Comparison of ENCODE assay signal across 9 cellular contexts in genomic region chr2:10452334-10452733, GRCh38. TPM values are rescaled to one million over a fixed set of nuclear protein-coding genes. Genes with fewer than 3 reads are reported as not detected.
DNase-seq lines count a peak whose midpoint lies in the region; ATAC-seq, FAIRE-seq and TF ChIP-seq lines count a peak whose summit lies in the region.
"Had no signal": no experiment of that assay in that cellular context is flagged by ENCODE, and none has a peak within 500 bp of the region (broad histone marks: within the 10 kb centered on the region; RNA-seq: fewer than 3 reads in every experiment).

No MANE protein-coding gene starts in this region.

- H3K27ac ChIP-seq in osteoblast (ENCODE audit: low read depth, low read length), result peak overlapping the region; percentile 87

- H3K4me1 ChIP-seq in osteoblast (ENCODE audit: insufficient read depth, low read length), result peaks cover 26% of the 10 kb centered on the region

- H4K20me1 ChIP-seq in osteoblast (ENCODE audit: insufficient read depth, low read length), result peaks cover 2% of the 10 kb centered on the region

- H3K4me2 ChIP-seq in osteoblast (ENCODE audit: insufficient read depth, low read length), result no peak overlapping the region

- peak; percentile 58 for DNase-seq in DMS53 treated with DMSO at 0.1 percent for 48 hours (lab: John Stamatoyannopoulos, UW; ENCODE audit: unreplicated experiment)
- peak; percentile 11 for DNase-seq in NCI-H2107 (lab: John Stamatoyannopoulos, UW)
- peak; percentile 98 for DNase-seq in bronchial epithelial cell (ENCODE audit: low read depth)
- peak; percentile 97 for DNase-seq in osteoblast (ENCODE audit: insufficient read length, low spot score, missing footprints)
- no peak for DNase-seq in NCI-H1436 treated with DMSO at 0.1 percent for 48 hours (lab: John Stamatoyannopoulos, UW)
- DNase-seq in activated CD4-positive, alpha-beta T cell treated with anti-CD3 and anti-CD28 coated beads, Interleukin-2, amount 10 ng/mL, durations not matched to agents 7 days and 5 days, result no peak
- no peak for DNase-seq in ecto neural progenitor cell (ENCODE audit: low spot score)

- H3K9me3 ChIP-seq in osteoblast (ENCODE audit: low read depth, low read length), result no peaks in the 10 kb centered on the region

- no peaks in the 10 kb centered on the region for H3K27me3 ChIP-seq in bronchial epithelial cell (ENCODE audit: control insufficient read depth, insufficient read depth, low read length)
- no peaks in the 10 kb centered on the region for H3K27me3 ChIP-seq in osteoblast (ENCODE audit: insufficient read depth, low read length)

- H3K27me3 Mint-ChIP-seq in activated CD4-positive, alpha-beta T cell treated with anti-CD3 and anti-CD28 coated beads, Interleukin-2, amount 10 ng/mL, durations not matched to agents 7 days and 5 days, result no peaks in the 10 kb centered on the region

- H3K36me3 ChIP-seq in bronchial epithelial cell (ENCODE audit: control insufficient read depth, insufficient read depth, low read length), result no peaks in the 10 kb centered on the region
- H3K36me3 ChIP-seq in osteoblast (ENCODE audit: insufficient read depth, low read length), result no peaks in the 10 kb centered on the region

- FAIRE-seq in bronchial epithelial cell (lab: Jason Lieb, UNC), result no peak
- FAIRE-seq: GM18507 had no signal

- no peak overlapping the region for H3K4me3 Mint-ChIP-seq in activated CD4-positive, alpha-beta T cell treated with anti-CD3 and anti-CD28 coated beads, Interleukin-2, amount 10 ng/mL, durations not matched to agents 7 days and 5 days

- H2AFZ ChIP-seq in osteoblast (ENCODE audit: low read length), result peak overlapping the region; percentile 53

- H3K27ac Mint-ChIP-seq in activated CD4-positive, alpha-beta T cell treated with anti-CD3 and anti-CD28 coated beads, Interleukin-2, amount 10 ng/mL, durations not matched to agents 7 days and 5 days, result no peak overlapping the region

- H3K4me3 ChIP-seq in bronchial epithelial cell (ENCODE audit: low read depth, low read length), result no peak overlapping the region
- H3K4me3 ChIP-seq in osteoblast (ENCODE audit: insufficient read depth, low read length), result no peak overlapping the region

- H3K79me2 ChIP-seq in osteoblast (ENCODE audit: insufficient read depth, low read length), result peaks cover 11% of the 10 kb centered on the region

- CTCF ChIA-PET in activated CD4-positive, alpha-beta T cell treated with anti-CD3 and anti-CD28 coated beads, Interleukin-2, amount 10 ng/mL, durations not matched to agents 7 days and 5 days (lab: Charles Lee), result interaction anchor here (1.0 to 1.4 kb wide), 4 partner anchors 17 to 151 kb away, joined by 3 to 5 read pairs (median 3); no protein-coding TSS in a partner anchor

- POLR2A ChIA-PET in activated CD4-positive, alpha-beta T cell treated with anti-CD3 and anti-CD28 coated beads, Interleukin-2, amount 10 ng/mL, durations not matched to agents 7 days and 5 days (lab: Charles Lee), result no interaction called here

- ATAC-seq in HG03457 (IDR thresholded peaks at IDR 0.05; ENCODE audit: unreplicated experiment), result no peak

- H3K9me3 Mint-ChIP-seq in activated CD4-positive, alpha-beta T cell treated with anti-CD3 and anti-CD28 coated beads, Interleukin-2, amount 10 ng/mL, durations not matched to agents 7 days and 5 days, result no peaks in the 10 kb centered on the region

- H3K36me3 Mint-ChIP-seq in activated CD4-positive, alpha-beta T cell treated with anti-CD3 and anti-CD28 coated beads, Interleukin-2, amount 10 ng/mL, durations not matched to agents 7 days and 5 days (ENCODE audit: low read depth), result peaks cover 3% of the 10 kb centered on the region

- H3K4me1 Mint-ChIP-seq in activated CD4-positive, alpha-beta T cell treated with anti-CD3 and anti-CD28 coated beads, Interleukin-2, amount 10 ng/mL, durations not matched to agents 7 days and 5 days, result peaks cover 22% of the 10 kb centered on the region

- TF ChIP-seq CTCF in bronchial epithelial cell (IDR thresholded peaks at IDR 0.05; ENCODE audit: insufficient read depth, low read length, severe bottlenecking) (no peak), osteoblast (IDR thresholded peaks at IDR 0.05; ENCODE audit: extremely low read depth, low read depth, low read length) (no peak)

RNA-seq across cellular contexts. Expression of gene ODC1, which starts 4.2 kb away (rescaled TPM):
- total RNA-seq in bronchial epithelial cell, result 319 and 715 TPM in 2 replicates
- 106 and 109 TPM in 2 replicates for total RNA-seq in osteoblast
- 10 to 100 TPM; 47.1 to 50.3 TPM for total RNA-seq in activated CD4-positive, alpha-beta T cell treated with anti-CD3 and anti-CD28 coated beads, Interleukin-2, amount 10 ng/mL, durations not matched to agents 7 days and 5 days

Comparison
In these comparisons a context has a peak if more than half of its experiments do, and no peak if none do; other contexts are left out.
1. DNase-seq: peak in DMS53 treated with DMSO at 0.1 percent for 48 hours (single experiment), NCI-H2107 (single experiment), bronchial epithelial cell (single experiment) and osteoblast (single experiment); none in NCI-H1436 treated with DMSO at 0.1 percent for 48 hours (single experiment), activated CD4-positive, alpha-beta T cell treated with anti-CD3 and anti-CD28 coated beads, Interleukin-2, amount 10 ng/mL, durations not matched to agents 7 days and 5 days (single experiment) and ecto neural progenitor cell (single experiment).